12 cellular contexts compared by ENCODE assay signal in the genomic region with DNA sequence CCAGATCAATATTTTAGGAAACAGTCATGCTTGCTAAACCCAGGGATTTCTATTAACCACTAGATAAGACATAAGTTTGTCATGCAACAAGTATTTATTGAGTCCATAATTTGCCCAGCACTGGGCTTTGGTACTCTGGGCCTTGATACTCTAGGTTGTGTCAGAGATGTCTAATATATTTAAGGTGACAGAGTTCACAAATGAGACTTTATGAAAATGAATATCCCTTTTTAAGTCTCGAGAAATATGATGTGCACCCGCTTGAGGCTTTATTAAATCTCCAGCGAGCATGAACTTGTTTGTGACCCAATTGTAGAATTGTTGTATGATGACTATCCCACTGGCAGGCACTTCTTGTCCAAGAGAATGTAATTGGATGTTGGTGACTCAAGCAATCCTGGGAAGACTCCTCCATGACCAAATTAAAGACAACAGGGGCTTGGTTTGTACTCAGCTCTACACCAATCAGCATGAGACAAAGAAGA.
A peak's percentile ranks its signal among the peaks of the same experiment; 100 is the strongest.
DNase-seq lines count a peak whose midpoint lies in the region; TF ChIP-seq lines count a peak whose summit lies in the region.
"Had no signal": no experiment of that assay in that cellular context is flagged by ENCODE, and none has a peak within 500 bp of the region (broad histone marks: within the 10 kb centered on the region; RNA-seq: fewer than 3 reads in every experiment).

No MANE protein-coding gene starts in this region.

- no peaks in the 10 kb centered on the region for H3K27me3 ChIP-seq in mesendoderm (ENCODE audit: insufficient read depth, low read length, poor library complexity)
- H3K27me3 ChIP-seq in transverse colon: no peaks in the 10 kb centered on the region

- DNase-seq in AG08396 (ENCODE audit: low spot score) (peak; percentile 34), M059J (ENCODE audit: low read depth) (peak; percentile 91), dedifferentiated amniotic fluid mesenchymal stem cell (ENCODE audit: extremely low spot score) (peak; percentile 55), non-pigmented ciliary epithelial cell (ENCODE audit: low read depth) (peak; percentile 76), mesendoderm (no peak), transverse colon (no peak), activated gamma-delta T cell (lab: John Stamatoyannopoulos, UW) (no peak)
- no peak for DNase-seq in stimulated activated CD4-positive, alpha-beta T cell treated with anti-CD3 and anti-CD28 coated beads, Interleukin-12 subunit alpha, Interleukin-12 subunit beta, amount 100 ng/mL, for 4 hours
- DNase-seq: caudate nucleus, NCI-H1436 treated with DMSO at 0.1 percent for 48 hours, right cardiac atrium had no signal

- H3K4ac ChIP-seq in mesendoderm (ENCODE audit: low read depth, low read length): no peak overlapping the region

- no peaks in the 10 kb centered on the region for H3K36me3 ChIP-seq in mesendoderm (ENCODE audit: control insufficient read depth, insufficient read depth, low read length)
- no peaks in the 10 kb centered on the region for H3K36me3 ChIP-seq in transverse colon

- no peak overlapping the region for H2BK15ac ChIP-seq in mesendoderm (replicated peaks; ENCODE audit: low read depth)

- H3K79me2 ChIP-seq in mesendoderm (ENCODE audit: control insufficient read depth, insufficient read depth, low read length): no peaks in the 10 kb centered on the region

- no peak overlapping the region for H3K4me3 ChIP-seq in mesendoderm (ENCODE audit: low read length)
- H3K4me3 ChIP-seq in transverse colon: no peak overlapping the region
- H3K4me3 ChIP-seq: GM12878 had no signal

- TF ChIP-seq EP300 in transverse colon (IDR thresholded peaks at IDR 0.05; ENCODE audit: low read depth): no peak

- H3K23ac ChIP-seq in mesendoderm (ENCODE audit: low read length): no peak overlapping the region

- no peak overlapping the region for H3K9ac ChIP-seq in mesendoderm (ENCODE audit: low read length)

- no peak overlapping the region for H4K8ac ChIP-seq in mesendoderm (ENCODE audit: low read depth, low read length)

- H3K4me1 ChIP-seq in mesendoderm (ENCODE audit: control insufficient read depth, low read depth, low read length): no peaks in the 10 kb centered on the region
- no peaks in the 10 kb centered on the region for H3K4me1 ChIP-seq in transverse colon

- TF ChIP-seq CTCF in transverse colon (IDR thresholded peaks at IDR 0.05): no peak

- intact Hi-C loops in transverse colon (cut with DNase I; ENCODE audit: low total_unique reads): no loop called here

- H2BK120ac ChIP-seq in mesendoderm (ENCODE audit: low read depth, low read length): no peak overlapping the region

- no peak overlapping the region for H4K5ac ChIP-seq in mesendoderm (ENCODE audit: low read length)

- no peaks in the 10 kb centered on the region for H3K79me1 ChIP-seq in mesendoderm (ENCODE audit: low read length)

- TF ChIP-seq POLR2A in transverse colon (IDR thresholded peaks at IDR 0.05): no peak

- no peak overlapping the region for H3K27ac ChIP-seq in mesendoderm (ENCODE audit: low read depth, low read length)
- H3K27ac ChIP-seq in transverse colon: no peak overlapping the region

- no peak overlapping the region for H3K4me2 ChIP-seq in mesendoderm (ENCODE audit: low read length)

- no peak overlapping the region for H3K18ac ChIP-seq in mesendoderm (ENCODE audit: low read length)

- H2AK5ac ChIP-seq in mesendoderm (ENCODE audit: low read length): no peak overlapping the region

- WGBS in mesendoderm (ENCODE audit: extremely low coverage, insufficient coverage, low lambda C conversion rate): no CpG with 5 or more reads among the region's 3 CpGs
- 77 to 84% methylated on average over 3 of the region's 3 CpGs for WGBS in transverse colon (ENCODE audit: low coverage in 1 of 2), 2 donors

- in situ Hi-C loops in transverse colon (cut with MboI; ENCODE audit: low pct_ligation_motif_present in 1 of 4, low pct_unique_long_range_greater_than_20kb in 1 of 4, low sequenced_read_pairs in 3 of 4): no loop called here

- H3K9me3 ChIP-seq in transverse colon: no peaks in the 10 kb centered on the region

- no peak overlapping the region for H3K56ac ChIP-seq in mesendoderm (ENCODE audit: low read length)

- no peak overlapping the region for H2BK5ac ChIP-seq in mesendoderm (ENCODE audit: low read length)

Comparison
In these comparisons a context has a peak if more than half of its experiments do, and no peak if none do; other contexts are left out.
1. DNase-seq: peak in AG08396 (single experiment), M059J (single experiment), dedifferentiated amniotic fluid mesenchymal stem cell (single experiment) and non-pigmented ciliary epithelial cell (single experiment); none in stimulated activated CD4-positive, alpha-beta T cell treated with anti-CD3 and anti-CD28 coated beads, Interleukin-12 subunit alpha, Interleukin-12 subunit beta, amount 100 ng/mL, for 4 hours (single experiment), mesendoderm (single experiment), transverse colon (single experiment) and activated gamma-delta T cell (single experiment).